ENCODE assay signal across 15 cellular contexts in the genomic region with DNA sequence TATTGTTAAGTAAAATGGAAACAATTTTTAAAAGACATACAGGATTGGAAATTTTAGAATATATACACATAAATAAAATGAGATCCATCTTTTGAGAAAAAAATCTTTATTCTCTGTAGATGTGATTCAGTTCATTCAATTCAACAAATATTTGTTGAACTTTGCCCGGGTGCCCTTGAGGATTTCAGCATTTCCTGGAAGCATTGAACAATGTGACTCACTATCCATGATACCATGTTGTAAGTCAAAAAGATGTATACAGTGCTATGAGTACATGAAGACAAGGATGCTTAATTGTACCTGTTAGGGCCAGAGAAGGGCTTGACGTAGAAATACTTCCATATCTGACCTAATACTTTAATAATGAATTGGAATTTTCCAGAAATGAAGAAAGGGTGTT.
DNase-seq lines count a peak whose midpoint lies in the region; ATAC-seq and TF ChIP-seq lines count a peak whose summit lies in the region.
"Had no signal": no experiment of that assay in that cellular context is flagged by ENCODE, and none has a peak within 500 bp of the region (broad histone marks: within the 10 kb centered on the region; RNA-seq: fewer than 3 reads in every experiment).

No MANE protein-coding gene starts in this region.

- POLR2A ChIA-PET in A673 (lab: Charles Lee; ENCODE audit: low non-redundant PET): no interaction called here

- 0 out of 3 replicates have a peak, but pooled peaks have one; percentile 25 for ATAC-seq in RWPE2 (ENCODE audit: low read depth)
- ATAC-seq: A549 had no signal

- no peaks in the 10 kb centered on the region for H3K36me3 ChIP-seq in RWPE2 (ENCODE audit: low read depth)
- H3K36me3 ChIP-seq in osteoblast (ENCODE audit: insufficient read depth, low read length): no peaks in the 10 kb centered on the region
- H3K36me3 ChIP-seq in A673 (ENCODE audit: insufficient read depth, low read length, poor library complexity, severe bottlenecking): no peaks in the 10 kb centered on the region

- no peaks in the 10 kb centered on the region for H4K20me1 ChIP-seq in osteoblast (ENCODE audit: insufficient read depth, low read length)

- H3K9me3 ChIP-seq in RWPE2 (ENCODE audit: severe bottlenecking) (no peaks in the 10 kb centered on the region), osteoblast (ENCODE audit: low read depth, low read length) (no peaks in the 10 kb centered on the region), A673 (ENCODE audit: low read depth, low read length, poor library complexity, severe bottlenecking) (no peaks in the 10 kb centered on the region)
- H3K9me3 ChIP-seq: A549 had no signal

- intact Hi-C loops in A673 (cut with micrococcal nuclease; ENCODE audit: unreplicated experiment): no loop called here

- peak; percentile 60 for DNase-seq in ELR (ENCODE audit: low read depth)
- no peak for DNase-seq in RWPE2 (ENCODE audit: low spot score)
- peak; percentile 26 for DNase-seq in fibroblast of gingiva (ENCODE audit: low read depth)
- DNase-seq in osteoblast (ENCODE audit: insufficient read length, low spot score, missing footprints): no peak
- no peak for DNase-seq in substantia nigra (lab: John Stamatoyannopoulos, UW)
- DNase-seq in activated effector memory CD4-positive, alpha-beta T cell treated with anti-CD3 and anti-CD28 coated beads, Interleukin-2, amount 50 U/mL, for 16 hours: no peak
- no peak for DNase-seq in A673 (ENCODE audit: low spot score)
- DNase-seq: CD4-positive, alpha-beta T cell; H7; NCI-H1092; NCI-H2107; NCI-H526; NK-92 treated with Interleukin-12 subunit alpha and Interleukin-12 subunit beta, amount 100 ng/mL, for 24 hours; OCI-M1 had no signal

- H3K27ac ChIP-seq in RWPE2 (ENCODE audit: poor library complexity, severe bottlenecking) (no peak overlapping the region), osteoblast (ENCODE audit: low read depth, low read length) (peak overlapping the region; percentile 57), substantia nigra (ENCODE audit: low read depth, low read length, poor library complexity, severe bottlenecking) (no peak overlapping the region), A673 (ENCODE audit: low read depth, low read length, poor library complexity, severe bottlenecking) (no peak overlapping the region)
- H3K27ac ChIP-seq: A549 had no signal

- no peak for TF ChIP-seq CTCF in RWPE2 (IDR thresholded peaks at IDR 0.05; ENCODE audit: poor library complexity, severe bottlenecking)
- no peak for TF ChIP-seq CTCF in osteoblast (IDR thresholded peaks at IDR 0.05; ENCODE audit: extremely low read depth, low read depth, low read length)
- no peak for TF ChIP-seq CTCF in A673 (conservative IDR thresholded peaks at IDR 0.05; ENCODE audit: low read depth, low read length)

- H3K4me3 ChIP-seq in RWPE2 (ENCODE audit: severe bottlenecking): no peak overlapping the region
- no peak overlapping the region for H3K4me3 ChIP-seq in osteoblast (ENCODE audit: insufficient read depth, low read length)
- H3K4me3 ChIP-seq in A673 (ENCODE audit: low read depth, low read length, poor library complexity, severe bottlenecking): no peak overlapping the region
- H3K4me3 ChIP-seq: A549 had no signal

- CTCF ChIA-PET in A673 (lab: Charles Lee): no interaction called here

- no peaks in the 10 kb centered on the region for H3K79me2 ChIP-seq in osteoblast (ENCODE audit: insufficient read depth, low read length)

- H3K4me1 ChIP-seq in RWPE2 (ENCODE audit: insufficient read depth, poor library complexity, severe bottlenecking): peaks cover 9% of the 10 kb centered on the region
- peaks cover 39% of the 10 kb centered on the region for H3K4me1 ChIP-seq in osteoblast (ENCODE audit: insufficient read depth, low read length)
- H3K4me1 ChIP-seq in A673 (ENCODE audit: insufficient read depth, low read length, poor library complexity, severe bottlenecking): no peaks in the 10 kb centered on the region

- no peaks in the 10 kb centered on the region for H3K27me3 ChIP-seq in RWPE2 (ENCODE audit: insufficient read depth, poor library complexity, severe bottlenecking)
- no peaks in the 10 kb centered on the region for H3K27me3 ChIP-seq in osteoblast (ENCODE audit: insufficient read depth, low read length)
- H3K27me3 ChIP-seq in A673 (replicated peaks; ENCODE audit: insufficient read depth, low read depth, low read length, poor library complexity): no peaks in the 10 kb centered on the region

- peak overlapping the region; percentile 22 for H3K4me2 ChIP-seq in osteoblast (ENCODE audit: insufficient read depth, low read length)
- H3K4me2 ChIP-seq: A549 had no signal

- no peak overlapping the region for H2AFZ ChIP-seq in osteoblast (ENCODE audit: low read length)

- BruUV-seq in A673 (replicated peaks; lab: Mats Ljungman, UMichigan): no TSS peak

Comparison
In these comparisons a context has a peak if more than half of its experiments do, and no peak if none do; other contexts are left out.
1. DNase-seq: peak in ELR (single experiment) and fibroblast of gingiva (single experiment); none in RWPE2 (single experiment), osteoblast (single experiment), substantia nigra (0 of 49), activated effector memory CD4-positive, alpha-beta T cell treated with anti-CD3 and anti-CD28 coated beads, Interleukin-2, amount 50 U/mL, for 16 hours (single experiment) and A673 (single experiment).